ENCODE assay signal across 1 cellular context in the genomic region with DNA sequence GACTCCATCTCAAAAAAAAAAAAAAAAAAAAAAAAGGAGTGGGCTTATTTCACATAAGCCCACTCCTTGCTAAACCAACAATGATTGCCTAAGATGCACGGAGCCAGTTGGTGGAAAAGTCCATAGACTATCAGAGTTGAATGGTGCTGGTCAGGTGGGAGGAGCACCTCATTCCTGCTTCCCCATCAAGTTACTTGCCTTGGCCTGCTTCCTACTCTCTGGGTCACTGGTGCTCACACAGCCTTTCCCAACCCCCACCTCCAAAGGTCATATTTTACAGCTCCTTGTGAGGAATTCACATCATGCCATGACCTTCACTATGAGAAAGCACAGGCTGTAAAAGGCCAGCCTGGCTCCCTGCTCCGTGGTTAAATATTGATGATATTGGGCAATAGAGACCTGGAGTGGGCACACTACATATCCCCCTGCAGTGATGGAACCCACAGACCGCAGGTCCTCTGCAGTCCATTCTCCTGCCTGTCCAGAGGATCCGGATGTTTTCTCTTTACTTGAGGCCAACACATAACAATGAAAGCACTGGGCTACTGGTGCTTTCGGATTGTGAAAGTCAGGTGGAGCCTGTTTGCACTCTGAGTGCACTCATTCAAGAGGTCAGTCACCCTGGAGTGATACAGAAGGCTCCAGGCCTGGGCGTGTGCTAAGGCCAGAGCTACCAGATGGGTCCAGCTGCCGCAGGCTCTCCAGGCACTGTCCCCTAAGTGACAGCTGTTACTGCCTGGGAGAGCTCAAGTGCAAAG.
TF ChIP-seq lines count a peak whose summit lies in the region.

A gene (plus strand): TSS at position 664 of the 758 bp plus-strand sequence. CDS start 4,618 bp downstream, outside the sequence.

TF ChIP-seq in HepG2, 621 proteins besides CTCF, POLR2A, EP300 and RAD21 (continued from another document and continues in another):
- TF ChIP-seq, protein P1, sequence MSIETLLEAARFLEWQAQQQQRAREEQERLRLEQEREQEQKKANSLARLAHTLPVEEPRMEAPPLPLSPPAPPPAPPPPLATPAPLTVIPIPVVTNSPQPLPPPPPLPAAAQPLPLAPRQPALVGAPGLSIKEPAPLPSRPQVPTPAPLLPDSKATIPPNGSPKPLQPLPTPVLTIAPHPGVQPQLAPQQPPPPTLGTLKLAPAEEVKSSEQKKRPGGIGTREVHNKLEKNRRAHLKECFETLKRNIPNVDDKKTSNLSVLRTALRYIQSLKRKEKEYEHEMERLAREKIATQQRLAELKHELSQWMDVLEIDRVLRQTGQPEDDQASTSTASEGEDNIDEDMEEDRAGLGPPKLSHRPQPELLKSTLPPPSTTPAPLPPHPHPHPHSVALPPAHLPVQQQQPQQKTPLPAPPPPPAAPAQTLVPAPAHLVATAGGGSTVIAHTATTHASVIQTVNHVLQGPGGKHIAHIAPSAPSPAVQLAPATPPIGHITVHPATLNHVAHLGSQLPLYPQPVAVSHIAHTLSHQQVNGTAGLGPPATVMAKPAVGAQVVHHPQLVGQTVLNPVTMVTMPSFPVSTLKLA (IDR thresholded peaks at IDR 0.05) = peak; percentile 24
- peak; percentile 79 for TF ChIP-seq MIER3 (CRISPR knock-in tag; IDR thresholded peaks at IDR 0.05; ENCODE audit: borderline replicate concordance)
- TF ChIP-seq HNRNPL (IDR thresholded peaks at IDR 0.05; ENCODE audit: low read depth, low read length) = no peak
- TF ChIP-seq, protein P2, sequence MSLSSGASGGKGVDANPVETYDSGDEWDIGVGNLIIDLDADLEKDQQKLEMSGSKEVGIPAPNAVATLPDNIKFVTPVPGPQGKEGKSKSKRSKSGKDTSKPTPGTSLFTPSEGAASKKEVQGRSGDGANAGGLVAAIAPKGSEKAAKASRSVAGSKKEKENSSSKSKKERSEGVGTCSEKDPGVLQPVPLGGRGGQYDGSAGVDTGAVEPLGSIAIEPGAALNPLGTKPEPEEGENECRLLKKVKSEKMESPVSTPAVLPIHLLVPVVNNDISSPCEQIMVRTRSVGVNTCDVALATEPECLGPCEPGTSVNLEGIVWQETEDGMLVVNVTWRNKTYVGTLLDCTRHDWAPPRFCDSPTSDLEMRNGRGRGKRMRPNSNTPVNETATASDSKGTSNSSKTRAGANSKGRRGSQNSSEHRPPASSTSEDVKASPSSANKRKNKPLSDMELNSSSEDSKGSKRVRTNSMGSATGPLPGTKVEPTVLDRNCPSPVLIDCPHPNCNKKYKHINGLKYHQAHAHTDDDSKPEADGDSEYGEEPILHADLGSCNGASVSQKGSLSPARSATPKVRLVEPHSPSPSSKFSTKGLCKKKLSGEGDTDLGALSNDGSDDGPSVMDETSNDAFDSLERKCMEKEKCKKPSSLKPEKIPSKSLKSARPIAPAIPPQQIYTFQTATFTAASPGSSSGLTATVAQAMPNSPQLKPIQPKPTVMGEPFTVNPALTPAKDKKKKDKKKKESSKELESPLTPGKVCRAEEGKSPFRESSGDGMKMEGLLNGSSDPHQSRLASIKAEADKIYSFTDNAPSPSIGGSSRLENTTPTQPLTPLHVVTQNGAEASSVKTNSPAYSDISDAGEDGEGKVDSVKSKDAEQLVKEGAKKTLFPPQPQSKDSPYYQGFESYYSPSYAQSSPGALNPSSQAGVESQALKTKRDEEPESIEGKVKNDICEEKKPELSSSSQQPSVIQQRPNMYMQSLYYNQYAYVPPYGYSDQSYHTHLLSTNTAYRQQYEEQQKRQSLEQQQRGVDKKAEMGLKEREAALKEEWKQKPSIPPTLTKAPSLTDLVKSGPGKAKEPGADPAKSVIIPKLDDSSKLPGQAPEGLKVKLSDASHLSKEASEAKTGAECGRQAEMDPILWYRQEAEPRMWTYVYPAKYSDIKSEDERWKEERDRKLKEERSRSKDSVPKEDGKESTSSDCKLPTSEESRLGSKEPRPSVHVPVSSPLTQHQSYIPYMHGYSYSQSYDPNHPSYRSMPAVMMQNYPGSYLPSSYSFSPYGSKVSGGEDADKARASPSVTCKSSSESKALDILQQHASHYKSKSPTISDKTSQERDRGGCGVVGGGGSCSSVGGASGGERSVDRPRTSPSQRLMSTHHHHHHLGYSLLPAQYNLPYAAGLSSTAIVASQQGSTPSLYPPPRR (CRISPR knock-in tag; IDR thresholded peaks at IDR 0.05; ENCODE audit: borderline replicate concordance) = peak; percentile 87
- TF ChIP-seq DR1 (CRISPR knock-in tag; IDR thresholded peaks at IDR 0.05) = no peak
- TF ChIP-seq, protein P3, sequence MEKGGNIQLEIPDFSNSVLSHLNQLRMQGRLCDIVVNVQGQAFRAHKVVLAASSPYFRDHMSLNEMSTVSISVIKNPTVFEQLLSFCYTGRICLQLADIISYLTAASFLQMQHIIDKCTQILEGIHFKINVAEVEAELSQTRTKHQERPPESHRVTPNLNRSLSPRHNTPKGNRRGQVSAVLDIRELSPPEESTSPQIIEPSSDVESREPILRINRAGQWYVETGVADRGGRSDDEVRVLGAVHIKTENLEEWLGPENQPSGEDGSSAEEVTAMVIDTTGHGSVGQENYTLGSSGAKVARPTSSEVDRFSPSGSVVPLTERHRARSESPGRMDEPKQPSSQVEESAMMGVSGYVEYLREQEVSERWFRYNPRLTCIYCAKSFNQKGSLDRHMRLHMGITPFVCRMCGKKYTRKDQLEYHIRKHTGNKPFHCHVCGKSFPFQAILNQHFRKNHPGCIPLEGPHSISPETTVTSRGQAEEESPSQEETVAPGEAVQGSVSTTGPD (CRISPR knock-in tag; IDR thresholded peaks at IDR 0.05) = peak; percentile 60; the same call in 1 of the 2 replicates
- TF ChIP-seq, protein P4, sequence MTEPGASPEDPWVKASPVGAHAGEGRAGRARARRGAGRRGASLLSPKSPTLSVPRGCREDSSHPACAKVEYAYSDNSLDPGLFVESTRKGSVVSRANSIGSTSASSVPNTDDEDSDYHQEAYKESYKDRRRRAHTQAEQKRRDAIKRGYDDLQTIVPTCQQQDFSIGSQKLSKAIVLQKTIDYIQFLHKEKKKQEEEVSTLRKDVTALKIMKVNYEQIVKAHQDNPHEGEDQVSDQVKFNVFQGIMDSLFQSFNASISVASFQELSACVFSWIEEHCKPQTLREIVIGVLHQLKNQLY (CRISPR knock-in tag; IDR thresholded peaks at IDR 0.05) = 0 out of 2 replicates have a peak, but pooled peaks have one; percentile 55
- TF ChIP-seq SIN3B (IDR thresholded peaks at IDR 0.05; ENCODE audit: low read length) = no peak
- TF ChIP-seq KDM5B (CRISPR knock-in tag; IDR thresholded peaks at IDR 0.05; ENCODE audit: borderline replicate concordance) = peak; percentile 50; the same call in 1 of the 2 replicates
- TF ChIP-seq ZNF138 (CRISPR knock-in tag; IDR thresholded peaks at IDR 0.05; ENCODE audit: low read depth) = no peak
- no peak for TF ChIP-seq CHD2 (IDR thresholded peaks at IDR 0.05; ENCODE audit: low read depth, low read length)
- peak; percentile 38; the same call in 1 of the 2 replicates for TF ChIP-seq PHF20 (CRISPR knock-in tag; IDR thresholded peaks at IDR 0.05)
- no peak for TF ChIP-seq FOXA1 (IDR thresholded peaks at IDR 0.05)
- peak; percentile 88 for TF ChIP-seq FOXA1 (CRISPR knock-in tag; IDR thresholded peaks at IDR 0.05)
- peak; percentile 86 for TF ChIP-seq NR2C2 (CRISPR knock-in tag; IDR thresholded peaks at IDR 0.05; ENCODE audit: borderline replicate concordance)
- peak; percentile 74; the same call in 1 of the 2 replicates for TF ChIP-seq ZNF205 (CRISPR knock-in tag; IDR thresholded peaks at IDR 0.05)
- TF ChIP-seq, protein P5, sequence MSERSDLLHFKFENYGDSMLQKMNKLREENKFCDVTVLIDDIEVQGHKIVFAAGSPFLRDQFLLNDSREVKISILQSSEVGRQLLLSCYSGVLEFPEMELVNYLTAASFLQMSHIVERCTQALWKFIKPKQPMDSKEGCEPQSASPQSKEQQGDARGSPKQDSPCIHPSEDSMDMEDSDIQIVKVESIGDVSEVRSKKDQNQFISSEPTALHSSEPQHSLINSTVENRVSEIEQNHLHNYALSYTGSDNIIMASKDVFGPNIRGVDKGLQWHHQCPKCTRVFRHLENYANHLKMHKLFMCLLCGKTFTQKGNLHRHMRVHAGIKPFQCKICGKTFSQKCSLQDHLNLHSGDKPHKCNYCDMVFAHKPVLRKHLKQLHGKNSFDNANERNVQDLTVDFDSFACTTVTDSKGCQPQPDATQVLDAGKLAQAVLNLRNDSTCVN (CRISPR knock-in tag; IDR thresholded peaks at IDR 0.05; ENCODE audit: borderline replicate concordance) = peak; percentile 55; the same call in 1 of the 2 replicates
- peak; percentile 87 for TF ChIP-seq BCL6 (CRISPR knock-in tag; IDR thresholded peaks at IDR 0.05)
- TF ChIP-seq, protein P6, sequence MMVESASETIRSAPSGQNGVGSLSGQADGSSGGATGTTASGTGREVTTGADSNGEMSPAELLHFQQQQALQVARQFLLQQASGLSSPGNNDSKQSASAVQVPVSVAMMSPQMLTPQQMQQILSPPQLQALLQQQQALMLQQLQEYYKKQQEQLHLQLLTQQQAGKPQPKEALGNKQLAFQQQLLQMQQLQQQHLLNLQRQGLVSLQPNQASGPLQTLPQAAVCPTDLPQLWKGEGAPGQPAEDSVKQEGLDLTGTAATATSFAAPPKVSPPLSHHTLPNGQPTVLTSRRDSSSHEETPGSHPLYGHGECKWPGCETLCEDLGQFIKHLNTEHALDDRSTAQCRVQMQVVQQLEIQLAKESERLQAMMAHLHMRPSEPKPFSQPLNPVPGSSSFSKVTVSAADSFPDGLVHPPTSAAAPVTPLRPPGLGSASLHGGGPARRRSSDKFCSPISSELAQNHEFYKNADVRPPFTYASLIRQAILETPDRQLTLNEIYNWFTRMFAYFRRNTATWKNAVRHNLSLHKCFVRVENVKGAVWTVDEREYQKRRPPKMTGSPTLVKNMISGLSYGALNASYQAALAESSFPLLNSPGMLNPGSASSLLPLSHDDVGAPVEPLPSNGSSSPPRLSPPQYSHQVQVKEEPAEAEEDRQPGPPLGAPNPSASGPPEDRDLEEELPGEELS (CRISPR knock-in tag; IDR thresholded peaks at IDR 0.05) = peak; percentile 96
- TF ChIP-seq ZNF558 (CRISPR knock-in tag; IDR thresholded peaks at IDR 0.05; ENCODE audit: borderline replicate concordance) = no peak
- TF ChIP-seq EZH2 (conservative IDR thresholded peaks at IDR 0.05; ENCODE audit: low read depth, low read length) = no peak
- TF ChIP-seq NAIF1 (CRISPR knock-in tag; IDR thresholded peaks at IDR 0.05; ENCODE audit: borderline replicate concordance) = no peak
- peak in 1 of 2 experiments; percentile 40; a peak in 1 of 4 replicates for TF ChIP-seq KLF16 (CRISPR knock-in tag; IDR thresholded peaks at IDR 0.05)
- TF ChIP-seq KDM6A (CRISPR knock-in tag; IDR thresholded peaks at IDR 0.05; ENCODE audit: low read depth) = peak; percentile 73
- TF ChIP-seq FOSL1 (CRISPR knock-in tag; IDR thresholded peaks at IDR 0.05; ENCODE audit: borderline replicate concordance) = 0 out of 2 replicates have a peak, but pooled peaks have one; percentile 5
- TF ChIP-seq SP5 (CRISPR knock-in tag; IDR thresholded peaks at IDR 0.05; ENCODE audit: borderline replicate concordance, low read depth) = peak; percentile 84; the same call in 1 of the 2 replicates
- TF ChIP-seq RXRB (CRISPR knock-in tag; IDR thresholded peaks at IDR 0.05; ENCODE audit: borderline replicate concordance) = peak; percentile 98
- TF ChIP-seq PPARG (CRISPR knock-in tag; conservative IDR thresholded peaks at IDR 0.05) = peak; percentile 85
- TF ChIP-seq NFKB2 (CRISPR knock-in tag; IDR thresholded peaks at IDR 0.05; ENCODE audit: borderline replicate concordance) = peak; percentile 83; the same call in 1 of the 2 replicates
- TF ChIP-seq ZNF781 (CRISPR knock-in tag; IDR thresholded peaks at IDR 0.05; ENCODE audit: borderline replicate concordance, not compliant biosample characterization) = peak; percentile 72
- TF ChIP-seq KLF11 (CRISPR knock-in tag; IDR thresholded peaks at IDR 0.05) = peak; percentile 77; the same call in 1 of the 2 replicates
- peak; percentile 75 for TF ChIP-seq ZBTB3 (CRISPR knock-in tag; IDR thresholded peaks at IDR 0.05; ENCODE audit: borderline replicate concordance, low read depth)
- TF ChIP-seq NRL (CRISPR knock-in tag; IDR thresholded peaks at IDR 0.05; ENCODE audit: borderline replicate concordance) = peak; percentile 83; the same call in 1 of the 2 replicates
- TF ChIP-seq NFKBIZ (CRISPR knock-in tag; IDR thresholded peaks at IDR 0.05) = peak; percentile 83
- TF ChIP-seq FOXC1 (CRISPR knock-in tag; IDR thresholded peaks at IDR 0.05; ENCODE audit: borderline replicate concordance) = peak; percentile 19
- no peak for TF ChIP-seq ZNF530 (CRISPR knock-in tag; IDR thresholded peaks at IDR 0.05; ENCODE audit: low read depth)
- TF ChIP-seq CAMTA2 (CRISPR knock-in tag; IDR thresholded peaks at IDR 0.05; ENCODE audit: borderline replicate concordance) = 0 out of 2 replicates have a peak, but pooled peaks have one; percentile 66
- TF ChIP-seq TEAD3 (CRISPR knock-in tag; optimal IDR thresholded peaks at IDR 0.05; ENCODE audit: borderline replicate concordance) = peak; percentile 67
- TF ChIP-seq, protein P7, sequence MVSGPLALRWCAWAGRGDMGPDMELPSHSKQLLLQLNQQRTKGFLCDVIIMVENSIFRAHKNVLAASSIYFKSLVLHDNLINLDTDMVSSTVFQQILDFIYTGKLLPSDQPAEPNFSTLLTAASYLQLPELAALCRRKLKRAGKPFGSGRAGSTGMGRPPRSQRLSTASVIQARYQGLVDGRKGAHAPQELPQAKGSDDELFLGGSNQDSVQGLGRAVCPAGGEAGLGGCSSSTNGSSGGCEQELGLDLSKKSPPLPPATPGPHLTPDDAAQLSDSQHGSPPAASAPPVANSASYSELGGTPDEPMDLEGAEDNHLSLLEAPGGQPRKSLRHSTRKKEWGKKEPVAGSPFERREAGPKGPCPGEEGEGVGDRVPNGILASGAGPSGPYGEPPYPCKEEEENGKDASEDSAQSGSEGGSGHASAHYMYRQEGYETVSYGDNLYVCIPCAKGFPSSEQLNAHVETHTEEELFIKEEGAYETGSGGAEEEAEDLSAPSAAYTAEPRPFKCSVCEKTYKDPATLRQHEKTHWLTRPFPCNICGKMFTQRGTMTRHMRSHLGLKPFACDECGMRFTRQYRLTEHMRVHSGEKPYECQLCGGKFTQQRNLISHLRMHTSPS (CRISPR knock-in tag; IDR thresholded peaks at IDR 0.05; ENCODE audit: low read depth) = peak; percentile 83; the same call in 1 of the 2 replicates
- TF ChIP-seq JUND (CRISPR knock-in tag; IDR thresholded peaks at IDR 0.05) = peak; percentile 17; the same call in 1 of the 2 replicates
- no peak for TF ChIP-seq HNRNPUL1 (IDR thresholded peaks at IDR 0.05; ENCODE audit: low read depth, low read length)
- TF ChIP-seq CEBPB (IDR thresholded peaks at IDR 0.05; ENCODE audit: borderline replicate concordance, low read depth, low read length) = peak; percentile 92
- peak; percentile 48; the same call in 1 of the 2 replicates for TF ChIP-seq ZNF589 (CRISPR knock-in tag; conservative IDR thresholded peaks at IDR 0.05)
- no peak for TF ChIP-seq LCORL (IDR thresholded peaks at IDR 0.05)
- peak; percentile 76; the same call in 1 of the 2 replicates for TF ChIP-seq LCORL (CRISPR knock-in tag; IDR thresholded peaks at IDR 0.05)
- no peak for TF ChIP-seq ZC3H13 (CRISPR knock-in tag; IDR thresholded peaks at IDR 0.05)
- peak; percentile 94 for TF ChIP-seq FOXJ3 (CRISPR knock-in tag; IDR thresholded peaks at IDR 0.05; ENCODE audit: borderline replicate concordance)
- TF ChIP-seq FOXO1 (CRISPR knock-in tag; IDR thresholded peaks at IDR 0.05) = peak; percentile 92
- no peak for TF ChIP-seq NBN (conservative IDR thresholded peaks at IDR 0.05)
